Comparison of ENCODE assay signal across 9 cellular contexts in the genomic region with DNA sequence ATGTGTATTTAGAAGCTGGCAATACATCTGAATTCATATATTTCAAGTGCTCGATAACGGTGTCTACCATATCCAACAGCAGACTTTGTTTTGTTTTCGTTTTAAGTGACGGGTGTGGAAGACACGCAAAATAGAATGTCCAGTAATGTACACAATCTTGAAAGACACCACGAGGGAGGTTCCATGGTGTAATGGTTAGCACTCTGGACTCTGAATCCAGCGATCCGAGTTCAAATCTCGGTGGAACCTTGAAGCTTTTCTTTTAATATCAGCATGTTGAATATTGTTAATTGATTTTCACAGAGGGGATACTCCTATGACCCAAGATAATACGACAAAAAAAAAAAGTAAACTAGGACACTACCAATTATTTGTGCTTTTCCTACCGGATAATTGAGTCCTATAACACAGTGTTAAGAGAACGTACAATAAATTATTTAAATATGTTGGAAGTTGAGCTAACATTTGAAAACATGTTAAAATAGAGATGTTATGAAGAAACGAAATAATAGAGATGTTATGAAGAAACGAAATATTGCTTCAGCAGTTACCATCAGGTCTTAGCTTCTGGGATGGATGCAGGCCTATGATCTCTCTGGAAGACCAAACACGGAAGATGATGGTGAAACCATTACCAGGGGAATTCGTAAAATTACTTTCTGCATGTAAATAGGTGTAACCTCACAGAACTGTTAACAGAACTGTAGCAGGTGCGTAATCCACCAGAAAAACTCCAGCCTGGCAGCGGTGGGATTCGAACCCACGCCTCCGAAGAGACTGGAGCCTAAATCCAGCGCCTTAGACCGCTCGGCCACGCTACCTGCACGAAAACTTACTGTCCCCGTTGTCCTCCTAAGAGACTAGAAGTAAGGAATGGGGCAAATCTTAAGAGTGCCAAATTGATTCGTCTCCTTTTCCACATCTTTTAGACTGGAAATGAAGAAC. TPM values are rescaled to one million over a fixed set of nuclear protein-coding genes. Genes with fewer than 3 reads are reported as not detected.
DNase-seq lines count a peak whose midpoint lies in the region; ATAC-seq and TF ChIP-seq lines count a peak whose summit lies in the region.
"Had no signal": no experiment of that assay in that cellular context is flagged by ENCODE, and none has a peak within 500 bp of the region (broad histone marks: within the 10 kb centered on the region; RNA-seq: fewer than 3 reads in every experiment).

No MANE protein-coding gene starts in this region.

- H3K27ac ChIP-seq in HEK293 (ENCODE audit: extremely low read depth, low read depth, low read length) = peak overlapping the region; percentile 35; the same call in 1 of the 2 replicates

- H3K4me3 ChIP-seq in HEK293 (ENCODE audit: low read depth, low read length) = peak overlapping the region; percentile 70

- POLR2A ChIA-PET in HEK293 (lab: Yijun Ruan, JAX) = interaction anchor here (0.6 to 3.5 kb wide), 19 partner anchors 9 to 790 kb away, joined by 3 to 32 read pairs (median 7); partner anchors contain the start of genes AURKB, BORCS6, CTC1 and PFAS

- H3K36me3 Mint-ChIP-seq in T-helper 2 cell treated with Interferon-gamma antibody and Interleukin-4, amounts not matched to agents 5 μg/mL and 100 μg/mL, for 36 hours (ENCODE audit: low read depth) = peaks cover 2% of the 10 kb centered on the region

- H3K27me3 Mint-ChIP-seq in T-helper 2 cell treated with Interferon-gamma antibody and Interleukin-4, amounts not matched to agents 5 μg/mL and 100 μg/mL, for 36 hours (ENCODE audit: low read depth) = peaks cover 69% of the 10 kb centered on the region

- intact Hi-C loops in sciatic nerve (cut with DNase I) = loop anchor here (5.0 kb wide), 1 partner anchor 62 kb away; no protein-coding TSS in a partner anchor

- CTCF ChIA-PET in HEK293 (lab: Yijun Ruan, JAX) = interaction anchor here (0.5 to 3.5 kb wide), 55 partner anchors 10 to 662 kb away, joined by 3 to 81 read pairs (median 5); partner anchors contain the start of genes ALOX12B, AURKB and CTC1

- H3K36me3 ChIP-seq in HEK293 (ENCODE audit: control insufficient read depth in 2 of 2, insufficient read depth in 1 of 2, low read length in 2 of 2) = no peaks in the 10 kb centered on the region

- no peak for TF ChIP-seq CTCF in HEK293 (tag by site-specific recombination; IDR thresholded peaks at IDR 0.05)

- peak overlapping the region; percentile 94 for H3K4me3 Mint-ChIP-seq in T-helper 2 cell treated with Interferon-gamma antibody and Interleukin-4, amounts not matched to agents 5 μg/mL and 100 μg/mL, for 36 hours

- H3K9me3 ChIP-seq in HEK293 (ENCODE audit: control insufficient read depth, insufficient read depth, low read depth, low read length) = no peaks in the 10 kb centered on the region

- H3K4me1 Mint-ChIP-seq in T-helper 2 cell treated with Interferon-gamma antibody and Interleukin-4, amounts not matched to agents 5 μg/mL and 100 μg/mL, for 36 hours (ENCODE audit: low read depth) = peaks cover 54% of the 10 kb centered on the region

- DNase-seq in DMS153 (lab: John Stamatoyannopoulos, UW) (peak; percentile 70), NCI-H146 treated with DMSO at 0.1 percent for 48 hours (lab: John Stamatoyannopoulos, UW; ENCODE audit: unreplicated experiment) (peak; percentile 89), astrocyte of the hippocampus (ENCODE audit: low read depth, low spot score) (peak; percentile 93), hippocampal formation (lab: John Stamatoyannopoulos, UW) (peak; percentile 75 to 83), sciatic nerve (ENCODE audit: low spot score) (peak; percentile 88)
- peak; percentile 87 for DNase-seq in T-helper 2 cell treated with Interferon-gamma antibody and Interleukin-4, amounts not matched to agents 5 μg/mL and 100 μg/mL, for 36 hours (ENCODE audit: low spot score)

- peak overlapping the region; percentile 93 for H3K27ac Mint-ChIP-seq in T-helper 2 cell treated with Interferon-gamma antibody and Interleukin-4, amounts not matched to agents 5 μg/mL and 100 μg/mL, for 36 hours

- no peaks in the 10 kb centered on the region for H3K9me3 Mint-ChIP-seq in T-helper 2 cell treated with Interferon-gamma antibody and Interleukin-4, amounts not matched to agents 5 μg/mL and 100 μg/mL, for 36 hours

- peak; percentile 77 for ATAC-seq in sciatic nerve
- no peak for ATAC-seq in GM19397 (IDR thresholded peaks at IDR 0.05; ENCODE audit: unreplicated experiment)

- peaks cover 7% of the 10 kb centered on the region for H3K4me1 ChIP-seq in HEK293 (ENCODE audit: control insufficient read depth, insufficient read depth, low read length)

TF ChIP-seq in HEK293, 187 proteins besides CTCF, POLR2A, EP300 and RAD21 (continues in another document):
- peak; percentile 98 for TF ChIP-seq ZNF366 (tag by site-specific recombination; conservative IDR thresholded peaks at IDR 0.05)
- peak; percentile 73; the same call in 1 of the 2 replicates for TF ChIP-seq ZBTB8A (tag by site-specific recombination; IDR thresholded peaks at IDR 0.05)
- TF ChIP-seq KLF10 (tag by site-specific recombination; IDR thresholded peaks at IDR 0.05) = peak; percentile 63
- TF ChIP-seq ZIC2 (tag by site-specific recombination; IDR thresholded peaks at IDR 0.05) = peak; percentile 14; the same call in 1 of the 2 replicates
- TF ChIP-seq, protein P1, sequence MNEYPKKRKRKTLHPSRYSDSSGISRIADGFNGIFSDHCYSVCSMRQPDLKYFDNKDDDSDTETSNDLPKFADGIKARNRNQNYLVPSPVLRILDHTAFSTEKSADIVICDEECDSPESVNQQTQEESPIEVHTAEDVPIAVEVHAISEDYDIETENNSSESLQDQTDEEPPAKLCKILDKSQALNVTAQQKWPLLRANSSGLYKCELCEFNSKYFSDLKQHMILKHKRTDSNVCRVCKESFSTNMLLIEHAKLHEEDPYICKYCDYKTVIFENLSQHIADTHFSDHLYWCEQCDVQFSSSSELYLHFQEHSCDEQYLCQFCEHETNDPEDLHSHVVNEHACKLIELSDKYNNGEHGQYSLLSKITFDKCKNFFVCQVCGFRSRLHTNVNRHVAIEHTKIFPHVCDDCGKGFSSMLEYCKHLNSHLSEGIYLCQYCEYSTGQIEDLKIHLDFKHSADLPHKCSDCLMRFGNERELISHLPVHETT (tag by site-specific recombination; IDR thresholded peaks at IDR 0.05) = peak; percentile 12; the same call in 1 of the 2 replicates
- peak; percentile 77 for TF ChIP-seq ZNF664 (tag by site-specific recombination; IDR thresholded peaks at IDR 0.05)
- TF ChIP-seq ZNF777 (tag by site-specific recombination; IDR thresholded peaks at IDR 0.05; ENCODE audit: borderline replicate concordance) = 0 out of 2 replicates have a peak, but pooled peaks have one; percentile 43
- TF ChIP-seq ZNF501 (tag by site-specific recombination; IDR thresholded peaks at IDR 0.05) = peak; percentile 75
- peak; percentile 52; the same call in 1 of the 2 replicates for TF ChIP-seq BCL11B (tag by site-specific recombination; IDR thresholded peaks at IDR 0.05; ENCODE audit: low read depth)
- no peak for TF ChIP-seq ZSCAN5A (tag by site-specific recombination; IDR thresholded peaks at IDR 0.05)
- TF ChIP-seq, protein P2, sequence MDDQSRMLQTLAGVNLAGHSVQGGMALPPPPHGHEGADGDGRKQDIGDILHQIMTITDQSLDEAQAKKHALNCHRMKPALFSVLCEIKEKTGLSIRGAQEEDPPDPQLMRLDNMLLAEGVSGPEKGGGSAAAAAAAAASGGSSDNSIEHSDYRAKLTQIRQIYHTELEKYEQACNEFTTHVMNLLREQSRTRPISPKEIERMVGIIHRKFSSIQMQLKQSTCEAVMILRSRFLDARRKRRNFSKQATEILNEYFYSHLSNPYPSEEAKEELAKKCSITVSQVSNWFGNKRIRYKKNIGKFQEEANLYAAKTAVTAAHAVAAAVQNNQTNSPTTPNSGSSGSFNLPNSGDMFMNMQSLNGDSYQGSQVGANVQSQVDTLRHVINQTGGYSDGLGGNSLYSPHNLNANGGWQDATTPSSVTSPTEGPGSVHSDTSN (CRISPR knock-in tag; IDR thresholded peaks at IDR 0.05) = no peak
- peak; percentile 69 for TF ChIP-seq ZNF394 (tag by site-specific recombination; IDR thresholded peaks at IDR 0.05; ENCODE audit: borderline replicate concordance)
- peak; percentile 18; the same call in 1 of the 2 replicates for TF ChIP-seq ZBTB48 (tag by site-specific recombination; IDR thresholded peaks at IDR 0.05)
- 0 out of 2 replicates have a peak, but pooled peaks have one; percentile 45 for TF ChIP-seq BCL11A (tag by site-specific recombination; IDR thresholded peaks at IDR 0.05; ENCODE audit: low read depth)
- TF ChIP-seq, protein P3, sequence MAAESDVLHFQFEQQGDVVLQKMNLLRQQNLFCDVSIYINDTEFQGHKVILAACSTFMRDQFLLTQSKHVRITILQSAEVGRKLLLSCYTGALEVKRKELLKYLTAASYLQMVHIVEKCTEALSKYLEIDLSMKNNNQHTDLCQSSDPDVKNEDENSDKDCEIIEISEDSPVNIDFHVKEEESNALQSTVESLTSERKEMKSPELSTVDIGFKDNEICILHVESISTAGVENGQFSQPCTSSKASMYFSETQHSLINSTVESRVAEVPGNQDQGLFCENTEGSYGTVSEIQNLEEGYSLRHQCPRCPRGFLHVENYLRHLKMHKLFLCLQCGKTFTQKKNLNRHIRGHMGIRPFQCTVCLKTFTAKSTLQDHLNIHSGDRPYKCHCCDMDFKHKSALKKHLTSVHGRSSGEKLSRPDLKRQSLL (tag by site-specific recombination; IDR thresholded peaks at IDR 0.05) = peak; percentile 98
- 0 out of 2 replicates have a peak, but pooled peaks have one; percentile 46 for TF ChIP-seq MEIS1 (CRISPR knock-in tag; IDR thresholded peaks at IDR 0.05; ENCODE audit: borderline replicate concordance)
- peak; percentile 76 for TF ChIP-seq ZNF341 (tag by site-specific recombination; IDR thresholded peaks at IDR 0.05; ENCODE audit: low read depth)

RNA-seq across cellular contexts. Expression of gene ALOXE3, which starts 1.5 kb away (rescaled TPM):
- not detected for total RNA-seq in sciatic nerve
- total RNA-seq: subcutaneous adipose tissue had no signal

RNA-seq across cellular contexts. Expression of gene HES7, which starts 4.1 kb away (rescaled TPM):
- total RNA-seq in sciatic nerve = 1.1 TPM
- total RNA-seq: subcutaneous adipose tissue had no signal

RNA-seq across cellular contexts. Expression of gene ALOX12B, which starts 32.3 kb away (rescaled TPM):
- not detected for total RNA-seq in sciatic nerve
- total RNA-seq: subcutaneous adipose tissue had no signal

RNA-seq across cellular contexts. Expression of gene PER1, which starts 32.4 kb away (rescaled TPM):
- 182 TPM for total RNA-seq in sciatic nerve

RNA-seq across cellular contexts. Expression of gene VAMP2, which starts 42.9 kb away (rescaled TPM):
- total RNA-seq in sciatic nerve = 108 TPM
